1 cellular context compared by ENCODE assay signal in genomic region chr16:1099224-1100083, GRCh38.
TF ChIP-seq lines count a peak whose summit lies in the region.

No MANE protein-coding gene starts in this region.

TF ChIP-seq in K562, 482 proteins besides CTCF, POLR2A, EP300 and RAD21:
- TF ChIP-seq NFIC (IDR thresholded peaks at IDR 0.05) (no peak), ZNF395 (CRISPR knock-in tag; IDR thresholded peaks at IDR 0.05) (no peak), MEIS2 (IDR thresholded peaks at IDR 0.05; ENCODE audit: partially characterized antibody) (no peak), BRF1 (IDR thresholded peaks at IDR 0.05; ENCODE audit: borderline replicate concordance, extremely low read depth, insufficient read length) (no peak), SMAD1 (IDR thresholded peaks at IDR 0.05; ENCODE audit: low read depth, low read length, partially characterized antibody) (no peak), ZNF184 (CRISPR knock-in tag; IDR thresholded peaks at IDR 0.05) (no peak)
- TF ChIP-seq, protein P1, sequence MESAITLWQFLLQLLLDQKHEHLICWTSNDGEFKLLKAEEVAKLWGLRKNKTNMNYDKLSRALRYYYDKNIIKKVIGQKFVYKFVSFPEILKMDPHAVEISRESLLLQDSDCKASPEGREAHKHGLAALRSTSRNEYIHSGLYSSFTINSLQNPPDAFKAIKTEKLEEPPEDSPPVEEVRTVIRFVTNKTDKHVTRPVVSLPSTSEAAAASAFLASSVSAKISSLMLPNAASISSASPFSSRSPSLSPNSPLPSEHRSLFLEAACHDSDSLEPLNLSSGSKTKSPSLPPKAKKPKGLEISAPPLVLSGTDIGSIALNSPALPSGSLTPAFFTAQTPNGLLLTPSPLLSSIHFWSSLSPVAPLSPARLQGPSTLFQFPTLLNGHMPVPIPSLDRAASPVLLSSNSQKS (CRISPR knock-in tag; IDR thresholded peaks at IDR 0.05), result no peak
- TF ChIP-seq, protein P2, sequence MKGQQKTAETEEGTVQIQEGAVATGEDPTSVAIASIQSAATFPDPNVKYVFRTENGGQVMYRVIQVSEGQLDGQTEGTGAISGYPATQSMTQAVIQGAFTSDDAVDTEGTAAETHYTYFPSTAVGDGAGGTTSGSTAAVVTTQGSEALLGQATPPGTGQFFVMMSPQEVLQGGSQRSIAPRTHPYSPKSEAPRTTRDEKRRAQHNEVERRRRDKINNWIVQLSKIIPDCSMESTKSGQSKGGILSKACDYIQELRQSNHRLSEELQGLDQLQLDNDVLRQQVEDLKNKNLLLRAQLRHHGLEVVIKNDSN (CRISPR knock-in tag; IDR thresholded peaks at IDR 0.05), result 0 out of 2 replicates have a peak, but pooled peaks have one; percentile 16
- TF ChIP-seq, protein P3, sequence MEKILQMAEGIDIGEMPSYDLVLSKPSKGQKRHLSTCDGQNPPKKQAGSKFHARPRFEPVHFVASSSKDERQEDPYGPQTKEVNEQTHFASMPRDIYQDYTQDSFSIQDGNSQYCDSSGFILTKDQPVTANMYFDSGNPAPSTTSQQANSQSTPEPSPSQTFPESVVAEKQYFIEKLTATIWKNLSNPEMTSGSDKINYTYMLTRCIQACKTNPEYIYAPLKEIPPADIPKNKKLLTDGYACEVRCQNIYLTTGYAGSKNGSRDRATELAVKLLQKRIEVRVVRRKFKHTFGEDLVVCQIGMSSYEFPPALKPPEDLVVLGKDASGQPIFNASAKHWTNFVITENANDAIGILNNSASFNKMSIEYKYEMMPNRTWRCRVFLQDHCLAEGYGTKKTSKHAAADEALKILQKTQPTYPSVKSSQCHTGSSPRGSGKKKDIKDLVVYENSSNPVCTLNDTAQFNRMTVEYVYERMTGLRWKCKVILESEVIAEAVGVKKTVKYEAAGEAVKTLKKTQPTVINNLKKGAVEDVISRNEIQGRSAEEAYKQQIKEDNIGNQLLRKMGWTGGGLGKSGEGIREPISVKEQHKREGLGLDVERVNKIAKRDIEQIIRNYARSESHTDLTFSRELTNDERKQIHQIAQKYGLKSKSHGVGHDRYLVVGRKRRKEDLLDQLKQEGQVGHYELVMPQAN (IDR thresholded peaks at IDR 0.05; ENCODE audit: borderline replicate concordance), result no peak
